ENCODE assay signal across 26 cellular contexts in the genomic region with DNA sequence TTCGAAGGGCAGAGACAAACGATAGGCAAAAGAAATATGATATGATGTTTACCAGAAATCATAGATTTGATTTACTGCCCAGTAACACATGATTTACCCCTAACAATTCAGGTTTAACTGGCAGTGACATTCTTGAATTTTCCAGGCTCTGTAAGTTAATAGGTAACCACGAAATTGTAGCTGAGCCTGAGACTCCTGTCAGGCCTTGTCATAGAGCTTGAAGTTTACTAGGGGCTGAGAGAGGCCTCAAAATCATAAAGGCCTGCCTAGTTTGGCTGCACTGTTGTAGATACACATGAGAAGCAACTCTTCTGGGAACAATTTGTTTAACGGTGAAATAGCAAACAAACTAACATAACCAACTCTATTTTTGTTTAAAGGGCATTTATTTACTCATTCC. TPM values are rescaled to one million over a fixed set of nuclear protein-coding genes. Genes with fewer than 3 reads are reported as not detected.
DNase-seq lines count a peak whose midpoint lies in the region; ATAC-seq, FAIRE-seq and TF ChIP-seq lines count a peak whose summit lies in the region.
"Had no signal": no experiment of that assay in that cellular context is flagged by ENCODE, and none has a peak within 500 bp of the region (broad histone marks: within the 10 kb centered on the region; RNA-seq: fewer than 3 reads in every experiment).

No MANE protein-coding gene starts in this region.

- no TSS peak for BruUV-seq in IMR-90 (replicated peaks; lab: Mats Ljungman, UMichigan)

- dilution Hi-C loops in IMR-90 (cut with HindIII; ENCODE audit: low sequenced_read_pairs, unreplicated experiment) = no loop called here

- H2BK120ac ChIP-seq in IMR-90 (ENCODE audit: low read depth, low read length) = no peak overlapping the region

- TF ChIP-seq RAD21 in IMR-90 (IDR thresholded peaks at IDR 0.05; ENCODE audit: low read length) = no peak

- no peaks in the 10 kb centered on the region for H3K27me3 ChIP-seq in IMR-90 (ENCODE audit: control insufficient read depth, insufficient read depth, low read length)
- H3K27me3 ChIP-seq: adrenal gland, cardiac muscle cell had no signal

- 0 out of 2 replicates have a peak overlapping the region, but pooled peaks have one; percentile 9 for H2BK20ac ChIP-seq in IMR-90 (ENCODE audit: low read depth, low read length)

- no peak overlapping the region for H4K5ac ChIP-seq in IMR-90 (ENCODE audit: low read depth, low read length)

- no peaks in the 10 kb centered on the region for H3K36me3 Mint-ChIP-seq in nephron (ENCODE audit: low read depth)

- no peak overlapping the region for H3K27ac ChIP-seq in IMR-90 (ENCODE audit: insufficient read depth, low read length)
- H3K27ac ChIP-seq in kidney (ENCODE audit: low read depth in 2 of 2, low read length in 2 of 2) = peak overlapping the region; percentile 71 to 90
- H3K27ac ChIP-seq: adrenal gland, cardiac muscle cell, dorsolateral prefrontal cortex, KMS-11 had no signal

- ATAC-seq in IMR-90 (ENCODE audit: low read depth) (no peak), GM19452 (IDR thresholded peaks at IDR 0.05; ENCODE audit: unreplicated experiment) (no peak)
- ATAC-seq: left ventricle myocardium superior had no signal

- CTCF ChIA-PET in IMR-90 (lab: Yijun Ruan, JAX) = no interaction called here

- no peak overlapping the region for H3K56ac ChIP-seq in IMR-90 (ENCODE audit: extremely low read depth, insufficient read depth, low read length)

- H3K4me3 ChIP-seq in IMR-90 (ENCODE audit: insufficient read depth, low read depth, low read length) (no peak overlapping the region), kidney (ENCODE audit: low read length in 2 of 2) (no peak overlapping the region)
- H3K4me3 ChIP-seq: adrenal gland, cardiac muscle cell, dorsolateral prefrontal cortex had no signal

- H4K8ac ChIP-seq in IMR-90 (ENCODE audit: low read depth in 2 of 2, low read length in 2 of 2) = no peak overlapping the region

- no peak overlapping the region for H2AK5ac ChIP-seq in IMR-90 (ENCODE audit: low read depth, low read length)

- H3K4me1 Mint-ChIP-seq in nephron = peaks cover 25% of the 10 kb centered on the region

- in situ Hi-C loops in ACHN (cut with HindIII; ENCODE audit: low pct_ligation_motif_present, low pct_unique_long_range_greater_than_20kb, low sequenced_read_pairs) = no loop called here
- in situ Hi-C loops in IMR-90 (cut with MboI; ENCODE audit: low sequenced_read_pairs) = no loop called here

- H4K91ac ChIP-seq in IMR-90 (ENCODE audit: insufficient read depth, low read depth, low read length) = no peak overlapping the region

- WGBS in IMR-90 (ENCODE audit: extremely low coverage in 2 of 2, insufficient read length in 1 of 2), 2 experiments = no CpG with 5 or more reads among the region's 4 CpGs

- no peak overlapping the region for H3K4me3 Mint-ChIP-seq in nephron

- no peaks in the 10 kb centered on the region for H4K20me1 ChIP-seq in IMR-90 (ENCODE audit: insufficient read depth, low read length)

- H3K36me3 ChIP-seq in IMR-90 (ENCODE audit: control insufficient read depth, insufficient read depth, low read length) (no peaks in the 10 kb centered on the region), kidney (ENCODE audit: control insufficient read depth in 1 of 2, insufficient read depth in 2 of 2, low read length in 2 of 2) (no peaks in the 10 kb centered on the region)
- H3K36me3 ChIP-seq: adrenal gland, cardiac muscle cell had no signal

- H3K27ac Mint-ChIP-seq in nephron = peak overlapping the region; percentile 95 to 98 (median 98)

- H3K27me3 Mint-ChIP-seq in nephron (ENCODE audit: low read depth) = no peaks in the 10 kb centered on the region

- H2BK5ac ChIP-seq in IMR-90 (ENCODE audit: low read depth, low read length, poor library complexity, severe bottlenecking) = no peak overlapping the region

- no peak overlapping the region for H2AFZ ChIP-seq in IMR-90 (replicated peaks; ENCODE audit: low read length, poor library complexity)

- TF ChIP-seq POLR2A in IMR-90 (IDR thresholded peaks at IDR 0.05; ENCODE audit: low read depth, low read length) = no peak

- H3K14ac ChIP-seq in IMR-90 (replicated peaks; ENCODE audit: low read depth, low read length) = no peak overlapping the region

- H2AK9ac ChIP-seq in IMR-90 (replicated peaks; ENCODE audit: low read depth, low read length, poor library complexity) = no peak overlapping the region

- H3K4me1 ChIP-seq in IMR-90 (ENCODE audit: control insufficient read depth, insufficient read depth, low read length) (peaks cover 3% of the 10 kb centered on the region; the same call in 1 of the 2 replicates), kidney (ENCODE audit: control insufficient read depth in 1 of 2, insufficient read depth in 1 of 2, low read depth in 1 of 2, low read length in 2 of 2) (peaks cover 7 to 18% of the 10 kb centered on the region in 2 donors)
- H3K4me1 ChIP-seq: adrenal gland had no signal

- no peaks in the 10 kb centered on the region; the same call in 1 of the 2 replicates for H3K9me1 ChIP-seq in IMR-90 (ENCODE audit: insufficient read depth, low read length)

- FAIRE-seq in kidney (lab: Jason Lieb, UNC) = peak; percentile 90
- FAIRE-seq: frontal cortex, small intestine had no signal

- no peak overlapping the region for H3K4ac ChIP-seq in IMR-90 (ENCODE audit: low read depth, low read length)

- DNase-seq in ACHN (peak; percentile 26), IMR-90 (no peak), kidney (no peak), HK-2 (ENCODE audit: unreplicated experiment) (no peak), foreskin melanocyte (no peak)
- DNase-seq in stimulated activated CD4-positive, alpha-beta T cell treated with anti-CD3 and anti-CD28 coated beads, Interleukin-1b, Interleukin-23, amount 100 ng/mL, for 48 hours = no peak
- DNase-seq: activated CD4-positive, alpha-beta T cell treated with anti-CD3 and anti-CD28 coated beads for 48 hours; activated CD8-positive, alpha-beta memory T cell treated with anti-CD3 and anti-CD28 coated beads, Interleukin-2, amount 50 U/mL, for 4 hours; activated effector memory CD4-positive, alpha-beta T cell treated with Interleukin-2 at 50 U/mL for 16 hours; adrenal gland; DND-41; dorsolateral prefrontal cortex; left ventricle myocardium superior; NCI-H1092 treated with DMSO at 0.1 percent for 48 hours; NCI-H2171; posterior cingulate gyrus; Right ventricle myocardium superior; small intestine; stimulated activated CD4-positive, alpha-beta T cell treated with anti-CD3 and anti-CD28 coated beads, Interleukin-4, amount 100 ng/mL, for 4 hours had no signal

- no peak overlapping the region for H3K4me2 ChIP-seq in IMR-90 (ENCODE audit: low read depth, low read length)
- H3K4me2 ChIP-seq: KMS-11 had no signal

- H2BK15ac ChIP-seq in IMR-90 (ENCODE audit: low read depth, low read length) = no peak overlapping the region

- H3K18ac ChIP-seq in IMR-90 (ENCODE audit: low read depth, low read length) = no peak overlapping the region

- POLR2A ChIA-PET in IMR-90 (lab: Charles Lee; ENCODE audit: unreplicated experiment) = no interaction called here

- H3K23ac ChIP-seq in IMR-90 (ENCODE audit: low read depth, low read length) = no peak overlapping the region

- peaks cover 5% of the 10 kb centered on the region for H3K9me3 Mint-ChIP-seq in nephron

- H3K9me3 ChIP-seq in IMR-90 (ENCODE audit: control insufficient read depth, insufficient read depth, low read length) (no peaks in the 10 kb centered on the region), kidney (ENCODE audit: control insufficient read depth in 1 of 2, low read length in 2 of 2) (no peaks in the 10 kb centered on the region)
- H3K9me3 ChIP-seq: adrenal gland had no signal

- no peak for TF ChIP-seq CTCF in IMR-90 (conservative IDR thresholded peaks at IDR 0.05; ENCODE audit: low read depth, low read length)
- no peak for TF ChIP-seq CTCF in kidney (IDR thresholded peaks at IDR 0.05; ENCODE audit: borderline replicate concordance, extremely low read depth, insufficient read depth)
- no peak for TF ChIP-seq CTCF in nephron (IDR thresholded peaks at IDR 0.05; ENCODE audit: unreplicated experiment in 3 of 3)

- no peak overlapping the region for H3K9ac ChIP-seq in IMR-90 (ENCODE audit: low read depth, low read length)
- peak overlapping the region in 1 of 2 donors; percentile 21 for H3K9ac ChIP-seq in kidney (ENCODE audit: low read length in 2 of 2)
- H3K9ac ChIP-seq: KMS-11 had no signal

- H3K79me1 ChIP-seq in IMR-90 (ENCODE audit: low read depth in 1 of 2, low read length in 2 of 2) = no peaks in the 10 kb centered on the region

- intact Hi-C loops in IMR-90 (cut with micrococcal nuclease) = no loop called here
- intact Hi-C loops in kidney (cut with DNase I) = no loop called here

RNA-seq across cellular contexts. Expression of a gene that starts 3.3 kb away (rescaled TPM):
- not detected in 2 replicates for total RNA-seq in IMR-90 (2012; rRNA removed)
- polyA plus RNA-seq in IMR-90 (2012; rRNA removed) = not detected in 2 replicates
- polyA plus RNA-seq in IMR-90 (2012; cell fraction: cytosol; rRNA removed) = not detected in 2 replicates
- not detected in 2 replicates for polyA plus RNA-seq in IMR-90 (2012; cell fraction: nucleus; rRNA removed; ENCODE audit: low replicate concordance)
- 11.0 TPM for total RNA-seq in kidney
- 35.3 TPM for polyA plus RNA-seq in kidney (ENCODE audit: insufficient read depth, low read depth, low replicate concordance)
- total RNA-seq: cardiac muscle cell, frontal cortex had no signal
- polyA plus RNA-seq: AG04450, cardiac muscle cell had no signal

RNA-seq across cellular contexts. Expression of a gene that starts 26.4 kb away (rescaled TPM):
- total RNA-seq in IMR-90 (2012; rRNA removed) = 24.9 and 28.1 TPM in 2 replicates
- polyA plus RNA-seq in IMR-90 (2012; rRNA removed) = 30.7 and 31.8 TPM in 2 replicates
- polyA plus RNA-seq in IMR-90 (2012; cell fraction: cytosol; rRNA removed) = 14.3 and 33.3 TPM in 2 replicates
- polyA plus RNA-seq in IMR-90 (2012; cell fraction: nucleus; rRNA removed; ENCODE audit: low replicate concordance) = 4.4 and 8.4 TPM in 2 replicates
- 151 TPM for total RNA-seq in kidney
- 127 TPM for polyA plus RNA-seq in kidney (ENCODE audit: insufficient read depth, low read depth, low replicate concordance)

RNA-seq across cellular contexts. Expression of a gene that starts 37.8 kb away (rescaled TPM):
- not detected in 2 replicates for total RNA-seq in IMR-90 (2012; rRNA removed)
- polyA plus RNA-seq in IMR-90 (2012; rRNA removed) = not detected in 2 replicates
- polyA plus RNA-seq in IMR-90 (2012; cell fraction: cytosol; rRNA removed) = not detected in 2 replicates
- not detected in 2 replicates for polyA plus RNA-seq in IMR-90 (2012; cell fraction: nucleus; rRNA removed; ENCODE audit: low replicate concordance)
- total RNA-seq in kidney = not detected
- polyA plus RNA-seq in kidney (ENCODE audit: insufficient read depth, low read depth, low replicate concordance) = not detected
- total RNA-seq: cardiac muscle cell, epithelial cell of proximal tubule, frontal cortex, left ventricle myocardium superior, Right ventricle myocardium superior had no signal
- polyA plus RNA-seq: AG04450, cardiac muscle cell, small intestine had no signal

RNA-seq across cellular contexts. Expression of a gene that starts 49.4 kb away (rescaled TPM):
- total RNA-seq in IMR-90 (2012; rRNA removed) (0.56 and 1.4 TPM in 2 replicates), kidney (811 TPM)
- polyA plus RNA-seq in IMR-90 (2012; rRNA removed) (1.9 and 2.7 TPM in 2 replicates), kidney (ENCODE audit: insufficient read depth, low read depth, low replicate concordance) (745 TPM)
- 0.65 and 1.2 TPM in 2 replicates for polyA plus RNA-seq in IMR-90 (2012; cell fraction: cytosol; rRNA removed)
- 0.10 and 0.57 TPM in 2 replicates for polyA plus RNA-seq in IMR-90 (2012; cell fraction: nucleus; rRNA removed; ENCODE audit: low replicate concordance)
- total RNA-seq: cardiac muscle cell had no signal

Comparison
In these comparisons a context has a peak if more than half of its experiments do, and no peak if none do; other contexts are left out.
1. RNA of a gene that starts 3.3 kb away (total RNA-seq): 11.0 TPM in kidney (single experiment); not detected in IMR-90; every median in the first group is over 10 times any median in the second.